Comparison of ENCODE assay signal across 8 cellular contexts in genomic region chr19:48169974-48170803, GRCh38. TPM values are rescaled to one million over a fixed set of nuclear protein-coding genes. Genes with fewer than 3 reads are reported as not detected.
DNase-seq lines count a peak whose midpoint lies in the region; ATAC-seq and TF ChIP-seq lines count a peak whose summit lies in the region.

TSS of gene LIG1 (minus strand) at chr19:48170344. CDS start at chr19:48165566, 4,778 bp downstream.
TSS of gene ZSWIM9 (plus strand) at chr19:48170680. CDS start at chr19:48171803, 1,123 bp downstream.

- WGBS in right lobe of liver (ENCODE audit: insufficient coverage, low coverage, low lambda C conversion rate, missing lambda C conversion rate) = under 1% methylated on average over 46 of the region's 81 CpGs

- H3K27ac ChIP-seq in right lobe of liver = peak within 1 kb of the TSS; percentile 75 to 97 (median 94)

- TF ChIP-seq POLR2A in right lobe of liver (IDR thresholded peaks at IDR 0.05) = peak; percentile 36

- H3K4me1 ChIP-seq in right lobe of liver = peaks cover 0 to 5% (median 0%) of the 10 kb centered on the region in 4 donors

- no peaks in the 10 kb centered on the region for H3K36me3 ChIP-seq in right lobe of liver

- ATAC-seq in GM19395 (IDR thresholded peaks at IDR 0.05; ENCODE audit: unreplicated experiment) (peak; percentile 77), HG03565 (IDR thresholded peaks at IDR 0.05; ENCODE audit: unreplicated experiment) (peak; percentile 73), right lobe of liver (peak; percentile 89 to 96 (median 94))

- no peaks in the 10 kb centered on the region for H3K27me3 ChIP-seq in right lobe of liver

- peak; percentile 97 for DNase-seq in CD1c-positive myeloid dendritic cell (ENCODE audit: extremely low spot score)
- peak; percentile 90 for DNase-seq in NCI-H774 (lab: John Stamatoyannopoulos, UW)
- peak; percentile 85 to 87 for DNase-seq in activated CD4-positive, alpha-beta T cell treated with anti-CD3 and anti-CD28 coated beads, Interleukin-2, amount 50 U/mL, for 4 hours
- DNase-seq in dermis blood vessel endothelial cell = peak; percentile 95
- DNase-seq in right lobe of liver = peak; percentile 94 to 96 (median 94)
- DNase-seq in stimulated activated CD4-positive, alpha-beta T cell treated with anti-CD3 and anti-CD28 coated beads, Interleukin-4, amount 100 ng/mL, for 24 hours = peak; percentile 91

- H3K4me3 ChIP-seq in right lobe of liver = peak within 1 kb of the TSS; percentile 78 to 85 (median 80)

- intact Hi-C loops in right lobe of liver (cut with DNase I) = no loop called here

- H3K9me3 ChIP-seq in right lobe of liver = no peaks in the 10 kb centered on the region

- peak in 3 of 4 donors; percentile 12 to 20 (median 19) for TF ChIP-seq CTCF in right lobe of liver (IDR thresholded peaks at IDR 0.05)

RNA-seq across cellular contexts. Expression of gene LIG1, which starts in this region (rescaled TPM):
- total RNA-seq in dermis blood vessel endothelial cell (32.5 and 46.9 TPM in 2 replicates), right lobe of liver (10 to 100 TPM in 2 of 6 experiments, 1 to 10 TPM in 4; 5.2 to 16.6 (median 7.7) TPM)

RNA-seq across cellular contexts. Expression of gene ZSWIM9, which starts in this region (rescaled TPM):
- total RNA-seq in dermis blood vessel endothelial cell (3.1 and 5.0 TPM in 2 replicates), right lobe of liver (1 to 10 TPM; 1.5 to 2.5 (median 2.0) TPM)

Comparison
In these comparisons a context has a peak if more than half of its experiments do, and no peak if none do; other contexts are left out.
1. Peak in every context shown above with its lines: DNase-seq, ATAC-seq, H3K4me3 ChIP-seq and H3K27ac ChIP-seq.